8 cellular contexts compared by ENCODE assay signal in the genomic region with DNA sequence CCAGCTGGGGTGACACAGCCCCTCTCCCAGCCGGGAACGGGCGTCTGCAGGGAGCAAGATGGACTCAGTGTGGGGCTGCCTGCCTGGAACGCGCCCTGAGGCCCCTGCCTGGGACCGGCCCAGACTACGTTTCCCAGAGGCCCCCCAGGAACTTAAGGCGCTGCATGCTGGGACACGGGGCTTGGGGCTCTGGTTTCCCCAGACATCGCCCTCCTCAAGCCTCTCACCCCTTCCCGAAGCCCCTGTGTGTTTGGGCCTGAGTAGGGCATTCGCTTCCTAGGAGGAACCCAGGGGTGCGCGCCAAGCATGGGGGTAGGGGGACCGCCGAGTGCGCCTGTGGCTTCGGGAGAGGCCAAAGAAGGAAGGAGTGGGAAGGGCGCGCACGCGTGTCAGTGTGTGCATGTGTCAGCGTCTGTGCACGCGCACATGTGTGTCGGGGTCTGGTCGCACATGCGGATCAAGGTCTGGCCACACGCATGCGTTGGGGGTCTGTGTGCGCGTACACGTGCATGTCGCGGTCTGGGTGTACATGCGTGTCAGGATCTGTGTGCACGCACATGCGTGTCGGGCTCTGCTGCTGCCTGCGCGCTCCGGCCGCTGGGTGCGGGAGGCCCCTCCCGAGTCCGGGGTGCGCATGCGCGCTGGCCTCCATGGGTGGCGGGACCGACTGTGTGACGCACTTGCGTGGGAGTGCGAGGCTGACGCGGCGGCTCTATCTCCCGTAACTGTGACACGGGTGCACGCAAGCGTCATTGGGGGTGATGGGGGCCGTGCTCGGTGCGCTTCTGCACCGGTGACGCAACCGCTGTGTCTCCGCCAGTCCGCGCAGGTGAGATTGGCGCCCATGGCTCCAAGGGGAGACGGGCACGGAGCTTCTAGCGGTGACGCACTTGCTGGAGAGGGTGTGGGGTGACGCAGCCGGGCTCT. TPM values are rescaled to one million over a fixed set of nuclear protein-coding genes. Genes with fewer than 3 reads are reported as not detected.
DNase-seq lines count a peak whose midpoint lies in the region; ATAC-seq lines count a peak whose summit lies in the region.

No MANE protein-coding gene starts in this region.

- H3K4me3 ChIP-seq in effector memory CD4-positive, alpha-beta T cell (ENCODE audit: insufficient read depth, low read depth, low read length, poor library complexity, severe bottlenecking) = peak overlapping the region; percentile 55

- H3K36me3 ChIP-seq in effector memory CD4-positive, alpha-beta T cell (ENCODE audit: control insufficient read depth, insufficient read depth, low read length) = peaks cover 13% of the 10 kb centered on the region

- no peaks in the 10 kb centered on the region for H3K9me3 ChIP-seq in effector memory CD4-positive, alpha-beta T cell (ENCODE audit: control insufficient read depth, low read length)

- H3K27me3 ChIP-seq in effector memory CD4-positive, alpha-beta T cell (replicated peaks; ENCODE audit: control insufficient read depth, insufficient read depth, low read length, poor library complexity, severe bottlenecking) = no peaks in the 10 kb centered on the region

- ATAC-seq in GM21737 (IDR thresholded peaks at IDR 0.05; ENCODE audit: unreplicated experiment) = peak; percentile 71
- no peak for ATAC-seq in GM18861 (IDR thresholded peaks at IDR 0.05; ENCODE audit: unreplicated experiment)

- peaks cover 12% of the 10 kb centered on the region for H3K4me1 ChIP-seq in effector memory CD4-positive, alpha-beta T cell (ENCODE audit: control insufficient read depth, insufficient read depth, low read length, poor library complexity, severe bottlenecking)

- DNase-seq in DMS53 (lab: John Stamatoyannopoulos, UW) (peak; percentile 79), NCI-H146 treated with DMSO at 0.1 percent for 48 hours (lab: John Stamatoyannopoulos, UW; ENCODE audit: unreplicated experiment) (peak; percentile 37), mesenteric fat pad (ENCODE audit: low spot score) (peak; percentile 97)
- DNase-seq in activated CD8-positive, alpha-beta memory T cell treated with anti-CD3 and anti-CD28 coated beads for 1 hour (ENCODE audit: extremely low read depth in 1 of 2, low read depth in 1 of 2) = peak; percentile 82 to 87
- DNase-seq in effector memory CD4-positive, alpha-beta T cell = peak; percentile 89 to 93 (median 90)
- DNase-seq in stimulated activated CD8-positive, alpha-beta memory T cell treated with anti-CD3 and anti-CD28 coated beads, Interleukin-4, amount 100 ng/mL, for 1 hour (ENCODE audit: low read depth in 2 of 2, low spot score in 1 of 2) = peak; percentile 69 to 80

- peak overlapping the region; percentile 95 for H3K27ac ChIP-seq in effector memory CD4-positive, alpha-beta T cell (ENCODE audit: insufficient read depth, low read length, poor library complexity, severe bottlenecking)

RNA-seq across cellular contexts. Expression of a gene that starts 16.2 kb away (rescaled TPM):
- 194 TPM for total RNA-seq in mesenteric fat pad

Comparison
In these comparisons a context has a peak if more than half of its experiments do, and no peak if none do; other contexts are left out.
1. DNase-seq: peak in every context shown above with its lines; median percentile 97 in mesenteric fat pad; 90 in effector memory CD4-positive, alpha-beta T cell; 84 in activated CD8-positive, alpha-beta memory T cell treated with anti-CD3 and anti-CD28 coated beads for 1 hour; 79 in DMS53; 74 in stimulated activated CD8-positive, alpha-beta memory T cell treated with anti-CD3 and anti-CD28 coated beads, Interleukin-4, amount 100 ng/mL, for 1 hour; 37 in NCI-H146 treated with DMSO at 0.1 percent for 48 hours.